Comparison of ENCODE assay signal across 17 cellular contexts in genomic region chr20:51417745-51418529, GRCh38.
DNase-seq lines count a peak whose midpoint lies in the region; ATAC-seq and TF ChIP-seq lines count a peak whose summit lies in the region.
"Had no signal": no experiment of that assay in that cellular context is flagged by ENCODE, and none has a peak within 500 bp of the region (broad histone marks: within the 10 kb centered on the region; RNA-seq: fewer than 3 reads in every experiment).

No MANE protein-coding gene starts in this region.

- H2AFZ ChIP-seq in mammary epithelial cell (ENCODE audit: low read depth, low read length) (no peak overlapping the region), MM.1S (ENCODE audit: low read length) (no peak overlapping the region)

- no peak overlapping the region for H3K4me3 ChIP-seq in CD4-positive, alpha-beta memory T cell (ENCODE audit: low read length in 2 of 2)
- H3K4me3 ChIP-seq in mammary epithelial cell (replicated peaks in 1 of 3; ENCODE audit: insufficient read depth in 1 of 3, low read depth in 2 of 3, low read length in 3 of 3): no peak overlapping the region
- H3K4me3 ChIP-seq in WERI-Rb-1 (ENCODE audit: low read depth, low read length): no peak overlapping the region
- H3K4me3 ChIP-seq in MM.1S (ENCODE audit: low read length): no peak overlapping the region
- H3K4me3 ChIP-seq: coronary artery, esophagus muscularis mucosa, upper lobe of left lung had no signal

- H3K9me3 Mint-ChIP-seq in CD4-positive, alpha-beta memory T cell: peaks cover 0 to 2% (median 0%) of the 10 kb centered on the region in 8 donors
- H3K9me3 Mint-ChIP-seq in IgD-negative memory B cell (no peaks in the 10 kb centered on the region), memory B cell (no peaks in the 10 kb centered on the region)
- H3K9me3 Mint-ChIP-seq in activated CD8-positive, alpha-beta T cell treated with anti-CD3 and anti-CD28 coated beads, Interleukin-2, amount 10 ng/mL, durations not matched to agents 7 days and 5 days (ENCODE audit: insufficient read depth): no peaks in the 10 kb centered on the region

- H3K27ac Mint-ChIP-seq in CD4-positive, alpha-beta memory T cell: peak overlapping the region; percentile 87 to 97 (median 95)
- H3K27ac Mint-ChIP-seq in IgD-negative memory B cell (peak overlapping the region in 2 of 3 donors; percentile 90 to 99), memory B cell (peak overlapping the region; percentile 79)
- H3K27ac Mint-ChIP-seq in activated CD8-positive, alpha-beta T cell treated with anti-CD3 and anti-CD28 coated beads, Interleukin-2, amount 10 ng/mL, durations not matched to agents 7 days and 5 days: peak overlapping the region; percentile 68
- H3K27ac Mint-ChIP-seq: nephron had no signal

- H3K27me3 Mint-ChIP-seq in CD4-positive, alpha-beta memory T cell: no peaks in the 10 kb centered on the region
- no peaks in the 10 kb centered on the region for H3K27me3 Mint-ChIP-seq in IgD-negative memory B cell
- no peaks in the 10 kb centered on the region for H3K27me3 Mint-ChIP-seq in activated CD8-positive, alpha-beta T cell treated with anti-CD3 and anti-CD28 coated beads, Interleukin-2, amount 10 ng/mL, durations not matched to agents 7 days and 5 days (ENCODE audit: low read depth)
- H3K27me3 Mint-ChIP-seq in memory B cell: no peaks in the 10 kb centered on the region

- TF ChIP-seq CTCF in mammary epithelial cell (conservative IDR thresholded peaks at IDR 0.05 in 1 of 2, IDR thresholded peaks at IDR 0.05 in 1 of 2; ENCODE audit: extremely low read depth in 1 of 2, insufficient read depth in 1 of 2, low read depth in 1 of 2, low read length in 2 of 2): no peak
- no peak for TF ChIP-seq CTCF in WERI-Rb-1 (IDR thresholded peaks at IDR 0.05; ENCODE audit: low read depth, low read length)
- no peak for TF ChIP-seq CTCF in MM.1S (IDR thresholded peaks at IDR 0.05; ENCODE audit: low read length)

- H3K4me1 Mint-ChIP-seq in CD4-positive, alpha-beta memory T cell: peaks cover 49 to 96% (median 68%) of the 10 kb centered on the region in 4 donors
- peaks cover 42 to 54% (median 45%) of the 10 kb centered on the region in 3 donors for H3K4me1 Mint-ChIP-seq in IgD-negative memory B cell
- peaks cover 71% of the 10 kb centered on the region for H3K4me1 Mint-ChIP-seq in activated CD8-positive, alpha-beta T cell treated with anti-CD3 and anti-CD28 coated beads, Interleukin-2, amount 10 ng/mL, durations not matched to agents 7 days and 5 days (ENCODE audit: low read depth)
- H3K4me1 Mint-ChIP-seq in memory B cell: peaks cover 36% of the 10 kb centered on the region

- BruUV-seq in mammary epithelial cell (replicated peaks; lab: Mats Ljungman, UMichigan): no TSS peak

- H3K36me3 Mint-ChIP-seq in CD4-positive, alpha-beta memory T cell: peaks cover 31 to 56% of the 10 kb centered on the region in 2 donors
- no peaks in the 10 kb centered on the region for H3K36me3 Mint-ChIP-seq in IgD-negative memory B cell
- H3K36me3 Mint-ChIP-seq in activated CD8-positive, alpha-beta T cell treated with anti-CD3 and anti-CD28 coated beads, Interleukin-2, amount 10 ng/mL, durations not matched to agents 7 days and 5 days (ENCODE audit: low read depth): peaks cover 64% of the 10 kb centered on the region
- peaks cover 22% of the 10 kb centered on the region for H3K36me3 Mint-ChIP-seq in memory B cell

- H3K4me2 ChIP-seq in mammary epithelial cell (ENCODE audit: insufficient read depth, low read depth, low read length) (no peak overlapping the region), MM.1S (ENCODE audit: low read depth, low read length) (no peak overlapping the region)

- 91% methylated on average over 11 of the region's 14 CpGs for WGBS in mammary epithelial cell (ENCODE audit: low coverage, missing lambda C conversion rate)

- POLR2A ChIA-PET in CD4-positive, alpha-beta memory T cell (lab: Charles Lee; ENCODE audit: partially characterized antibody): interaction anchor here (0.7 to 12.9 kb wide), 9 partner anchors 10 to 124 kb away, joined by 3 to 148 read pairs (median 12); partner anchors contain the start of gene NFATC2
- POLR2A ChIA-PET in activated CD8-positive, alpha-beta T cell treated with anti-CD3 and anti-CD28 coated beads, Interleukin-2, amount 10 ng/mL, durations not matched to agents 7 days and 5 days (lab: Charles Lee): interaction anchor here (0.6 to 1.6 kb wide), 3 partner anchors 13 to 593 kb away, joined by 3 to 5 read pairs (median 3); no protein-coding TSS in a partner anchor

- no peaks in the 10 kb centered on the region for H4K20me1 ChIP-seq in mammary epithelial cell (ENCODE audit: insufficient read depth, low read length)
- no peaks in the 10 kb centered on the region for H4K20me1 ChIP-seq in MM.1S (ENCODE audit: insufficient read depth, low read length)

- no peaks in the 10 kb centered on the region for H3K27me3 ChIP-seq in CD4-positive, alpha-beta memory T cell (ENCODE audit: insufficient read depth, low read length)
- no peaks in the 10 kb centered on the region for H3K27me3 ChIP-seq in mammary epithelial cell (ENCODE audit: insufficient read depth, low read length)
- peaks cover 92% of the 10 kb centered on the region for H3K27me3 ChIP-seq in WERI-Rb-1 (ENCODE audit: insufficient read depth, low read depth, severe bottlenecking)
- H3K27me3 ChIP-seq in MM.1S (replicated peaks; ENCODE audit: insufficient read depth, low read length): no peaks in the 10 kb centered on the region
- H3K27me3 ChIP-seq: esophagus muscularis mucosa, upper lobe of left lung had no signal

- peak overlapping the region in 7 of 8 donors; percentile 54 to 84 (median 73) for H3K4me3 Mint-ChIP-seq in CD4-positive, alpha-beta memory T cell
- H3K4me3 Mint-ChIP-seq in IgD-negative memory B cell: peak overlapping the region in 3 of 4 donors; percentile 8 to 64 (median 63)
- H3K4me3 Mint-ChIP-seq in activated CD8-positive, alpha-beta T cell treated with anti-CD3 and anti-CD28 coated beads, Interleukin-2, amount 10 ng/mL, durations not matched to agents 7 days and 5 days: peak overlapping the region; percentile 15
- no peak overlapping the region for H3K4me3 Mint-ChIP-seq in memory B cell
- H3K4me3 Mint-ChIP-seq: nephron had no signal

- H3K79me2 ChIP-seq in mammary epithelial cell (ENCODE audit: insufficient read depth, low read length): no peaks in the 10 kb centered on the region
- peaks cover 5% of the 10 kb centered on the region; the same call in 1 of the 2 replicates for H3K79me2 ChIP-seq in MM.1S (ENCODE audit: low read length)

- ATAC-seq in activated CD8-positive, alpha-beta T cell treated with anti-CD3 and anti-CD28 coated beads, Interleukin-2, amount 10 ng/mL, durations not matched to agents 7 days and 5 days: no peak
- ATAC-seq in memory B cell (ENCODE audit: low read depth): no peak
- ATAC-seq: left lobe of liver had no signal

- peak overlapping the region; percentile 65 for H3K27ac ChIP-seq in CD4-positive, alpha-beta memory T cell (ENCODE audit: low read depth, low read length)
- no peak overlapping the region for H3K27ac ChIP-seq in mammary epithelial cell (ENCODE audit: insufficient read depth, low read depth, low read length)
- no peak overlapping the region for H3K27ac ChIP-seq in WERI-Rb-1
- no peak overlapping the region for H3K27ac ChIP-seq in MM.1S (ENCODE audit: low read length)
- H3K27ac ChIP-seq: coronary artery, RWPE1 had no signal

- peaks cover 24% of the 10 kb centered on the region for H3F3A ChIP-seq in MM.1S (ENCODE audit: insufficient read depth, low read length)

- H3K9me2 ChIP-seq in MM.1S (replicated peaks; ENCODE audit: insufficient read depth, low read length): no peaks in the 10 kb centered on the region

- H3K9ac ChIP-seq in mammary epithelial cell (ENCODE audit: insufficient read depth, low read length) (no peak overlapping the region), MM.1S (ENCODE audit: low read length) (no peak overlapping the region)

- H3K4me1 ChIP-seq in CD4-positive, alpha-beta memory T cell (ENCODE audit: insufficient read depth, low read length): peaks cover 87% of the 10 kb centered on the region
- H3K4me1 ChIP-seq in mammary epithelial cell (ENCODE audit: insufficient read depth, low read length) (no peaks in the 10 kb centered on the region), MM.1S (ENCODE audit: low read length) (peaks cover 26% of the 10 kb centered on the region)

- dilution Hi-C loops in mammary epithelial cell (cut with HindIII; ENCODE audit: low sequenced_read_pairs): no loop called here

- in situ Hi-C loops in mammary epithelial cell (cut with MboI; ENCODE audit: low sequenced_read_pairs in 2 of 2): no loop called here

- H3K36me3 ChIP-seq in CD4-positive, alpha-beta memory T cell (ENCODE audit: insufficient read depth, low read length): peaks cover 11% of the 10 kb centered on the region
- no peaks in the 10 kb centered on the region for H3K36me3 ChIP-seq in mammary epithelial cell (ENCODE audit: insufficient read depth, low read length)
- H3K36me3 ChIP-seq in WERI-Rb-1: no peaks in the 10 kb centered on the region
- H3K36me3 ChIP-seq in MM.1S (replicated peaks; ENCODE audit: insufficient read depth, low read length): no peaks in the 10 kb centered on the region
- H3K36me3 ChIP-seq: upper lobe of left lung had no signal

- intact Hi-C loops in CD4-positive, alpha-beta memory T cell (cut with micrococcal nuclease): no loop called here
- intact Hi-C loops in mammary epithelial cell (cut with micrococcal nuclease): no loop called here

- DNase-seq in CD4-positive, alpha-beta memory T cell: peak; percentile 34 to 73 (median 44)
- no peak for DNase-seq in activated CD8-positive, alpha-beta T cell treated with anti-CD3 and anti-CD28 coated beads, Interleukin-2, amount 10 ng/mL, durations not matched to agents 7 days and 5 days
- no peak for DNase-seq in memory B cell (ENCODE audit: low spot score in 2 of 2)
- no peak for DNase-seq in mammary epithelial cell
- no peak for DNase-seq in WERI-Rb-1
- DNase-seq in MM.1S: no peak
- DNase-seq: activated CD4-positive, alpha-beta T cell treated with anti-CD3 and anti-CD28 coated beads, Interleukin-2, amount 50 U/mL, for 1 hour; amniotic stem cell; hippocampal formation; NCI-H1105 treated with DMSO at 0.1 percent for 48 hours had no signal

- CTCF ChIA-PET in CD4-positive, alpha-beta memory T cell (lab: Charles Lee; ENCODE audit: partially characterized antibody): interaction anchor here (0.7 to 4.6 kb wide), 11 partner anchors 9 to 177 kb away, joined by 3 to 54 read pairs (median 4); no protein-coding TSS in a partner anchor
- CTCF ChIA-PET in activated CD8-positive, alpha-beta T cell treated with anti-CD3 and anti-CD28 coated beads, Interleukin-2, amount 10 ng/mL, durations not matched to agents 7 days and 5 days (lab: Charles Lee): interaction anchor here (0.7 to 1.9 kb wide), 7 partner anchors 27 to 123 kb away, joined by 3 to 10 read pairs (median 3); no protein-coding TSS in a partner anchor
- CTCF ChIA-PET in mammary epithelial cell (lab: Charles Lee; ENCODE audit: low non-redundant PET): no interaction called here

- H3K9me3 ChIP-seq in CD4-positive, alpha-beta memory T cell (ENCODE audit: control insufficient read depth in 1 of 2, low read length in 2 of 2): no peaks in the 10 kb centered on the region
- H3K9me3 ChIP-seq in mammary epithelial cell (replicated peaks; ENCODE audit: insufficient read depth, low read length) (no peaks in the 10 kb centered on the region), WERI-Rb-1 (ENCODE audit: severe bottlenecking) (no peaks in the 10 kb centered on the region), MM.1S (replicated peaks; ENCODE audit: insufficient read depth, low read length) (no peaks in the 10 kb centered on the region; the same call in 1 of the 2 replicates)
- H3K9me3 ChIP-seq: esophagus muscularis mucosa, upper lobe of left lung had no signal

Comparison
In these comparisons a context has a peak if more than half of its experiments do, and no peak if none do; other contexts are left out.
1. DNase-seq: peak in CD4-positive, alpha-beta memory T cell (5 of 5); none in activated CD8-positive, alpha-beta T cell treated with anti-CD3 and anti-CD28 coated beads, Interleukin-2, amount 10 ng/mL, durations not matched to agents 7 days and 5 days (single experiment), memory B cell (0 of 2), mammary epithelial cell (single experiment), WERI-Rb-1 (single experiment) and MM.1S (single experiment).
2. Peak in every context shown above with its lines, with median percentiles within 50 percentile points of each other: H3K27ac Mint-ChIP-seq.